ENCODE assay signal across 8 cellular contexts in the genomic region with DNA sequence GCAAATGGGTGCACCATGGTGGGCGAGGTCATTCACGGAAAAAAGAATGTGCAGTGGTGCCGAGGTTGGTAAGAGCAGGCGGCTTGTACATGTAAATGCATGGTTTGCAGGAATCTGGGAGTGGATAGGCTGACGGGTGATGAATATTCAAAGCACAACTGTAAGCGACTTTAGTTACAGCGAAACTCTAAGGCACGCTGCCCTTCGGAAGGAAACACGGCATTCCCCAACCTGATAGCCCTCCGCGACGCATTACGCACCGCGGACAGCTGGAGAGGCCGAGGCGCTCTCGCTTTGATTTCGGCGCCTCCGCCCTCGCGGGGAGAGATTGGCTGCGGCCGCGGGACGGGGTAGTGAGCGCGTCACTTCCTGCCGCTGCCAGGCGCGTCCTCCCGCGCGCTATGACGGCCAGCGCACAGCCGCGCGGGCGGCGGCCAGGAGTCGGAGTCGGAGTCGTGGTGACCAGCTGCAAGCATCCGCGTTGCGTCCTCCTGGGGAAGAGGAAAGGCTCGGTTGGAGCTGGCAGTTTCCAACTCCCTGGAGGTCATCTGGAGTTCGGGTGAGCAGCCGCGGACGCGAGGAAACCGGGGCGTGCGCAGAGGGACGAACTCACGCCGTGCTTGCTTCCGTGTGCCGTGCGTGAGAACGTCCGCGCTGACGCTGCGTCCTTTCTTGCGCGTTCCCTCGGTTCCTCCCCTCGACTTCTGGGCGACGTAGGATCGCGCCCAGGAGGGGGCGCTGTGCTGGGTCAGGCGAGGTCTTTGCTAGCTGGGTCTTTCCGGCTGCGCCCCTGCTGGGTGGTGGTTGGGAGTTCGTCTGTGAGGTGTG. TPM values are rescaled to one million over a fixed set of nuclear protein-coding genes. Genes with fewer than 3 reads are reported as not detected.
DNase-seq lines count a peak whose midpoint lies in the region; ATAC-seq and TF ChIP-seq lines count a peak whose summit lies in the region.

A gene (plus strand): TSS at position 381 of the 828 bp plus-strand sequence. CDS start 21 bp downstream, at position 402.

- peak; percentile 91 for DNase-seq in NCI-H1694 treated with DMSO at 0.1 percent for 48 hours (lab: John Stamatoyannopoulos, UW)
- peak; percentile 94 to 97 (median 95) for DNase-seq in T-helper 17 cell
- DNase-seq in amygdala (lab: John Stamatoyannopoulos, UW) = peak; percentile 79 to 97 (median 91)
- peak; percentile 93 for DNase-seq in left ventricle myocardium inferior
- peak; percentile 92 for DNase-seq in prostate gland (ENCODE audit: low spot score)

- H3K27ac Mint-ChIP-seq in T-helper 17 cell = peak within 1 kb of the TSS; percentile 94

- H3K9me3 ChIP-seq in T-helper 17 cell (ENCODE audit: control insufficient read depth, low read length, poor library complexity, severe bottlenecking) (no peaks in the 10 kb centered on the region), left ventricle myocardium inferior (replicated peaks) (no peaks in the 10 kb centered on the region), prostate gland (no peaks in the 10 kb centered on the region)

- H3K4me1 ChIP-seq in left ventricle myocardium inferior (peaks cover 25% of the 10 kb centered on the region), prostate gland (replicated peaks) (no peaks in the 10 kb centered on the region), urinary bladder (ENCODE audit: insufficient read depth) (no peaks in the 10 kb centered on the region)

- peak within 1 kb of the TSS; percentile 91 for H3K4me3 Mint-ChIP-seq in T-helper 17 cell

- intact Hi-C loops in left ventricle myocardium inferior (cut with micrococcal nuclease) = no loop called here
- intact Hi-C loops in prostate gland (cut with DNase I) = loop anchor here (5.0 kb wide), 2 partner anchors 195 to 265 kb away; a partner anchor contains a TSS

- H3K36me3 ChIP-seq in left ventricle myocardium inferior = peaks cover 16% of the 10 kb centered on the region
- H3K36me3 ChIP-seq in prostate gland = no peaks in the 10 kb centered on the region
- H3K36me3 ChIP-seq in urinary bladder (ENCODE audit: insufficient read depth) = no peaks in the 10 kb centered on the region

- H3K4me3 ChIP-seq in left ventricle myocardium inferior = peak within 1 kb of the TSS; percentile 79
- peak within 1 kb of the TSS; percentile 62 to 63 for H3K4me3 ChIP-seq in prostate gland
- peak within 1 kb of the TSS; percentile 56 for H3K4me3 ChIP-seq in urinary bladder (ENCODE audit: low read depth, low read length)

- TF ChIP-seq CTCF in left ventricle myocardium inferior (IDR thresholded peaks at IDR 0.05; ENCODE audit: borderline replicate concordance) (peak; percentile 98), prostate gland (IDR thresholded peaks at IDR 0.05) (peak; percentile 97 to 98 (median 97))

- H3K27me3 Mint-ChIP-seq in T-helper 17 cell = no peaks in the 10 kb centered on the region

- peak; percentile 94 for ATAC-seq in GM18498 (IDR thresholded peaks at IDR 0.05; ENCODE audit: unreplicated experiment)
- ATAC-seq in HG02938 (IDR thresholded peaks at IDR 0.05; ENCODE audit: unreplicated experiment) = peak; percentile 91
- peak; percentile 92 for ATAC-seq in T-helper 17 cell

- peak; percentile 75 for TF ChIP-seq POLR2A in prostate gland (IDR thresholded peaks at IDR 0.05)

- H3K27ac ChIP-seq in left ventricle myocardium inferior (replicated peaks) (peak within 1 kb of the TSS; percentile 99), prostate gland (peak within 1 kb of the TSS; percentile 96), urinary bladder (ENCODE audit: low read depth) (peak within 1 kb of the TSS; percentile 97)

- under 1% methylated on average over 73 of the region's 82 CpGs for WGBS in prostate gland
- under 1% methylated on average over 82 of the region's 82 CpGs for WGBS in urinary bladder

- H3K27me3 ChIP-seq in left ventricle myocardium inferior (ENCODE audit: low read depth) = no peaks in the 10 kb centered on the region
- no peaks in the 10 kb centered on the region for H3K27me3 ChIP-seq in prostate gland (replicated peaks; ENCODE audit: insufficient read depth)

- H3K36me3 Mint-ChIP-seq in T-helper 17 cell (ENCODE audit: low read depth) = peaks cover 4% of the 10 kb centered on the region

- H3K4me1 Mint-ChIP-seq in T-helper 17 cell = peaks cover 27% of the 10 kb centered on the region

RNA-seq across cellular contexts. Expression of the gene that starts here (rescaled TPM):
- total RNA-seq in T-helper 17 cell = 10 to 100 TPM; 10.1 to 10.6 TPM
- 13.2 TPM for total RNA-seq in left ventricle myocardium inferior
- 10 to 100 TPM; 11.7 to 26.9 TPM for total RNA-seq in prostate gland
- 15.3 TPM for total RNA-seq in urinary bladder
- 9.9 TPM for polyA plus RNA-seq in urinary bladder

Comparison
In these comparisons a context has a peak if more than half of its experiments do, and no peak if none do; other contexts are left out.
1. Peak in every context shown above with its lines: DNase-seq, ATAC-seq, H3K4me3 ChIP-seq and H3K27ac ChIP-seq.